8 cellular contexts compared by ENCODE assay signal in the genomic region with DNA sequence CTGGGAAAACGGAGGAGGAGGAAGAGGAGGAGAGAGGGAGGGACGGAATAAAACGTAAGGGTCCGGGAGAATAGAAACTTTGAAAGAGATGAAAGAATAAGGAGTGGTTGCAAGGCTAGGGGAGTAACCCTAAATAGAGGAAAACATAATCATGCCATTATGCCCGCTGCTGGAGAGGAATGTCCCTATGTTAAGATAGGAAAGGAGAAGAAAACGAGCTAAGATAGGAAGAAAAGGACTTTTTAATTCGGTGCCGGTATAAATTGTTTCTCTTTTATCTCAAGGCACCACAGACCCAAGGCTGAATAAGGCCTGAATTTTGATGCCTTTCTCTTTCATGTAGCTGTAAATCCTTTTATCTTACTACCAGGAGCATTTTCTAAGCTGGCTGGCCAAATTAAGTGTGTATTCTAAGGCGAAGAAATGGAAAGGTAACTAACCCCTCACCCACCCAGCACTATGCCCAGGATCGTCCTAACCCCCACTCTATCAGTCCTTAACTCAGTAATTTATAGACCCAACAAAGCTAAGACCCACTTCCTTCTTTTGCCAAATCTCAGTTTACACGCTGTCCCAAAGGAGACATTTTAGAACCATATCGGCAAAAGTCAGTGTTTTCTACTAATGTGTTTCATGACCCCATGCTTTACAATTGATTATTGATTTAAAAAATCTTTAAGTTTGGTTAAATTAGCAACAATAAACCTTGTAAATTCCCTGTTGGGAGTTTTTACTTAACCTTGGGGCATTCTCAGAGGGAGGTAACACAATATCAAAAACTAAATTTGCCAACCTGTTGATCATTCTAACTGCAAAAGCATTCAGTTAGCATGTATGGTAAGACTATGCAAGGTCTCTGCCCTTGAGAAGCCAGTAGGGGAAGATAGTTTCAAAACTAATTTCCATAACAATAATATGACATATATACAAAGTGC. TPM values are rescaled to one million over a fixed set of nuclear protein-coding genes. Genes with fewer than 3 reads are reported as not detected.
DNase-seq lines count a peak whose midpoint lies in the region; ATAC-seq and TF ChIP-seq lines count a peak whose summit lies in the region.

No MANE protein-coding gene starts in this region.

- WGBS in urinary bladder: 4% methylated on average over 12 of the region's 12 CpGs

- intact Hi-C loops in left ventricle myocardium superior (cut with micrococcal nuclease) (no loop called here), lower lobe of right lung (cut with DNase I) (no loop called here)

- DNase-seq in cardiac muscle cell (ENCODE audit: low read depth in 1 of 2, low spot score in 1 of 2) (no peak), left ventricle myocardium superior (no peak), astrocyte of the cerebellum (ENCODE audit: low read depth) (no peak), lower lobe of right lung (no peak), NCI-H2081 (lab: John Stamatoyannopoulos, UW) (no peak)

- no peak for TF ChIP-seq CTCF in cardiac muscle cell (IDR thresholded peaks at IDR 0.05; ENCODE audit: low read depth, low read length)
- TF ChIP-seq CTCF in astrocyte of the cerebellum (IDR thresholded peaks at IDR 0.05; ENCODE audit: low read depth, low read length, missing control alignments): no peak
- TF ChIP-seq CTCF in lower lobe of right lung (IDR thresholded peaks at IDR 0.05): no peak

- ATAC-seq in left ventricle myocardium superior (no peak), lower lobe of right lung (no peak), GM18520 (IDR thresholded peaks at IDR 0.05; ENCODE audit: unreplicated experiment) (no peak), GM21576 (IDR thresholded peaks at IDR 0.05; ENCODE audit: unreplicated experiment) (no peak)

- peak overlapping the region; percentile 100 for H3K27ac ChIP-seq in cardiac muscle cell
- H3K27ac ChIP-seq in lower lobe of right lung: peak overlapping the region; percentile 96
- peak overlapping the region; percentile 38 for H3K27ac ChIP-seq in urinary bladder (ENCODE audit: low read depth)

- H3K4me1 ChIP-seq in cardiac muscle cell (ENCODE audit: low read depth) (no peaks in the 10 kb centered on the region), lower lobe of right lung (peaks cover 16% of the 10 kb centered on the region), urinary bladder (ENCODE audit: insufficient read depth) (no peaks in the 10 kb centered on the region)

- no peaks in the 10 kb centered on the region for H3K36me3 ChIP-seq in cardiac muscle cell
- peaks cover 7% of the 10 kb centered on the region for H3K36me3 ChIP-seq in lower lobe of right lung
- H3K36me3 ChIP-seq in urinary bladder (ENCODE audit: insufficient read depth): no peaks in the 10 kb centered on the region

- H3K27me3 ChIP-seq in cardiac muscle cell (no peaks in the 10 kb centered on the region), lower lobe of right lung (ENCODE audit: low read depth) (no peaks in the 10 kb centered on the region)

- in situ Hi-C loops in astrocyte of the cerebellum (cut with HindIII; ENCODE audit: low sequenced_read_pairs): no loop called here

- peak overlapping the region; percentile 65 for H3K4me3 ChIP-seq in cardiac muscle cell
- H3K4me3 ChIP-seq in astrocyte of the cerebellum (ENCODE audit: low read depth, low read length): peak overlapping the region; percentile 59
- peak overlapping the region; percentile 63 for H3K4me3 ChIP-seq in lower lobe of right lung
- H3K4me3 ChIP-seq in urinary bladder (ENCODE audit: low read depth, low read length): peak overlapping the region; percentile 51

- H3K9me3 ChIP-seq in cardiac muscle cell (ENCODE audit: low read depth): peaks cover 2% of the 10 kb centered on the region
- no peaks in the 10 kb centered on the region for H3K9me3 ChIP-seq in lower lobe of right lung

RNA-seq across cellular contexts. Expression of a gene that starts 1.1 kb away (rescaled TPM):
- total RNA-seq in cardiac muscle cell (24.3 and 32.2 TPM in 2 replicates), left ventricle myocardium superior (19.6 TPM), lower lobe of right lung (37.3 TPM), urinary bladder (70.6 TPM)
- polyA plus RNA-seq in cardiac muscle cell (22.9 and 25.2 TPM in 2 replicates), urinary bladder (25.6 TPM)

RNA-seq across cellular contexts. Expression of a gene that starts 42.0 kb away (rescaled TPM):
- total RNA-seq in cardiac muscle cell (13.9 and 18.3 TPM in 2 replicates), left ventricle myocardium superior (32.7 TPM), lower lobe of right lung (30.0 TPM), urinary bladder (44.1 TPM)
- polyA plus RNA-seq in cardiac muscle cell (75.6 and 82.9 TPM in 2 replicates), urinary bladder (30.0 TPM)

Comparison
In these comparisons a context has a peak if more than half of its experiments do, and no peak if none do; other contexts are left out.
1. H3K27ac ChIP-seq: peak in every context shown above with its lines; median percentile 100 in cardiac muscle cell; 96 in lower lobe of right lung; 38 in urinary bladder.